ENCODE assay signal across 22 cellular contexts in the genomic region with DNA sequence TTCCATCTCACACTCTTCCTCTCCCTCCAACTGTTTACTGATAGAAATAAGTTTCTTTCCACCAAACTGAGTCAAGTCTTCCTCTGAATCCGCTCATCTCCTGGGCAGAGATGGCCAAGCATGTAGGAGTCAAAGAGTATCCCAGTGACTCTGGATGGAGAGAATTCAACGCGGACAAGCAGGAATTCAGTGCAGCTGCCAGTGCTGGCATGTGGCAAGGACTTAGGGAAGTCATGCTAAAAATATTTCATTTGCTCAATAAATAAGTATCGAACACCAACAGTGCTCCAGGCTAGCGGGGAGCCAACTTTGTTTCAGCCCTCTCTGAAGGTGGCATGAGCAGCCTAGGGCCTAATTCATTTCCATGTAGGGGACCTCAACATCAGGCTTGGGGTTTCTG.
DNase-seq lines count a peak whose midpoint lies in the region; ATAC-seq and TF ChIP-seq lines count a peak whose summit lies in the region.
"Had no signal": no experiment of that assay in that cellular context is flagged by ENCODE, and none has a peak within 500 bp of the region (broad histone marks: within the 10 kb centered on the region; RNA-seq: fewer than 3 reads in every experiment).

No MANE protein-coding gene starts in this region.

- no peaks in the 10 kb centered on the region for H3K36me3 ChIP-seq in right atrium auricular region
- H3K36me3 ChIP-seq: brain microvascular endothelial cell, left lung, thoracic aorta had no signal

- POLR2A ChIA-PET in AG04449 (lab: Yijun Ruan, JAX), result no interaction called here

- no peaks in the 10 kb centered on the region for H3K27me3 ChIP-seq in right atrium auricular region
- H3K27me3 ChIP-seq: brain microvascular endothelial cell, left lung had no signal

- no peak for TF ChIP-seq CTCF in AG04449 (IDR thresholded peaks at IDR 0.05; ENCODE audit: insufficient read depth, low read length, missing control alignments)
- TF ChIP-seq CTCF in coronary artery (IDR thresholded peaks at IDR 0.05), result no peak
- no peak for TF ChIP-seq CTCF in right atrium auricular region (IDR thresholded peaks at IDR 0.05)

- intact Hi-C loops in posterior vena cava (cut with DNase I), result no loop called here

- H3K4me3 ChIP-seq in AG04449 (ENCODE audit: low read depth, low read length) (no peak overlapping the region), coronary artery (no peak overlapping the region), right atrium auricular region (no peak overlapping the region)
- H3K4me3 ChIP-seq: left lung, thoracic aorta had no signal

- CTCF ChIA-PET in AG04449 (lab: Yijun Ruan, JAX), result no interaction called here

- H3K4me1 ChIP-seq in right atrium auricular region, result peaks cover 0 to 17% of the 10 kb centered on the region in 2 donors
- H3K4me1 ChIP-seq: left lung had no signal

- ATAC-seq in GM21737 (IDR thresholded peaks at IDR 0.05; ENCODE audit: unreplicated experiment) (no peak), HG03095 (IDR thresholded peaks at IDR 0.05; ENCODE audit: unreplicated experiment) (no peak)
- ATAC-seq: left lung; natural killer cell treated with Interleukin-12 subunit alpha and Interleukin-12 subunit beta and Interleukin-15 and Interleukin-18, amount 100 ng/mL, for 72 hours had no signal

- H3K27ac ChIP-seq in coronary artery, result peak overlapping the region in 1 of 2 donors; percentile 48
- peak overlapping the region in 1 of 2 donors; percentile 1 for H3K27ac ChIP-seq in right atrium auricular region
- H3K27ac ChIP-seq: brain microvascular endothelial cell, left lung, VCaP had no signal

- no peaks in the 10 kb centered on the region for H3K9me3 ChIP-seq in right atrium auricular region
- H3K9me3 ChIP-seq: left lung, thoracic aorta had no signal

- TF ChIP-seq POLR2A in erythroblast (IDR thresholded peaks at IDR 0.05; ENCODE audit: low read length), result no peak

- peak; percentile 38 for DNase-seq in AG04449 (ENCODE audit: low read depth, low spot score)
- DNase-seq in LHCN-M2 (ENCODE audit: low read depth), result peak; percentile 45
- DNase-seq in coronary artery (ENCODE audit: low spot score), result peak; percentile 58
- DNase-seq in right atrium auricular region (ENCODE audit: low spot score), result peak; percentile 63
- DNase-seq in posterior vena cava (ENCODE audit: low spot score), result no peak
- DNase-seq in erythroblast (lab: John Stamatoyannopoulos, UW), result no peak
- DNase-seq: 8988T; activated effector memory CD4-positive, alpha-beta T cell treated with Interleukin-2 at 50 U/mL for 16 hours; brain microvascular endothelial cell; COR-L47; hypothalamus; left lung; NCI-H146; NCI-H510A treated with DMSO at 0.1 percent for 48 hours; OCI-M1; stimulated activated CD4-positive, alpha-beta T cell treated with anti-CD3 and anti-CD28 coated beads, Interleukin-2, amount 100 ng/mL, for 24 hours; SW 1271 had no signal

Comparison
In these comparisons a context has a peak if more than half of its experiments do, and no peak if none do; other contexts are left out.
1. DNase-seq: peak in AG04449 (single experiment), LHCN-M2 (single experiment), coronary artery (single experiment) and right atrium auricular region (single experiment); none in posterior vena cava (single experiment) and erythroblast (0 of 2).